ENCODE assay signal across 21 cellular contexts in the genomic region with DNA sequence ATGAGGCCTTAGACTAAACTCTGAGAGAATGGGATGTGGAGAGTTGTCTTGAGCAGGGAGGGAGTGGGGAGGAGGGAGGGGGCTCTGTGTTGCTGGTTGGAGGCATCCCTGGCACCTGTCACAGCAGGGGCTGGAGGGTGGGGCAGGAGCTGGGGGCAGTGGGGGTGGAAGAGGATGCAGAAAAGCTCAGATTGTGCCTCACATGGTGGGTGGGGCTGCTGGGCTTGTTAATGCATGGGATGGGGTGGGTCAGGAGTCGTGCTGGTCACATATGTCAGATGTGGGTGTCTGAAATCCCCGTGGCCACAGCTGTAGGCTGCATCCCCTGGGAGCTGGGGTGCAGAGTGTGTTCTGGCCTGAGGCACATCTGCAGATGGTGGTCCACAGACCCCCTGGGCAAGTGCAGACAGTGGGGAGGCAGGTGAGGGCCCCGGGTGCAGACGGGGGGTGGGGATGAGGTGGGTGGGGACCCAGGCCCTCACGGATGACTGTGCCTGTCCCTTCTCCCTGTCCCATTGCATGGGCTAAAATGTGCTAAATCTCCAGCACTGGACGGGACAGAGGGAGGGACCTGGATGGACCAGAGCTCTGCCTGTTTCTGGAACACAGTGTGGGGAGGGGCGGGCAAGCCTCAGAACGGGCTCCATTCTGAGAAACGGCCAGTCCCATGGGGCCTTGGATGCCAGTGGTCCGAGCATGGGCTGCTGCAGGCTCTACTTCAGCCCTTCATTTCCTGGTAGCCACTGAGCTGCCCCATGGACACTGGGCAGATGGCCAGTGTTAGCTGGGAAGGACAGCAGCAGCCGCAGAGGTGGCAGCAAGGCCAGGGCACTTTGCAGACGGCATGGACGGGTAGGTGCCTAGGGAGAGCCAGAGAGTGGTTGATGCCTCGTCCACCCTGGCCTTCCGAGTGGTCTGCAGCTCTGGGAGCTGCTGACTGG.
A peak's percentile ranks its signal among the peaks of the same experiment; 100 is the strongest.
DNase-seq lines count a peak whose midpoint lies in the region; ATAC-seq and TF ChIP-seq lines count a peak whose summit lies in the region.
"Had no signal": no experiment of that assay in that cellular context is flagged by ENCODE, and none has a peak within 500 bp of the region (broad histone marks: within the 10 kb centered on the region; RNA-seq: fewer than 3 reads in every experiment).

No MANE protein-coding gene starts in this region.

- intact Hi-C loops in heart right ventricle (cut with DNase I): loop anchor here in 1 of 10 donors (10.0 kb wide), 1 partner anchor 169 kb away; no protein-coding TSS in a partner anchor
- intact Hi-C loops in Right ventricle myocardium inferior (cut with DNase I): no loop called here
- intact Hi-C loops in mucosa of descending colon (cut with DNase I, micrococcal nuclease): no loop called here
- intact Hi-C loops in vagina (cut with DNase I): no loop called here
- intact Hi-C loops in left colon (cut with DNase I, micrococcal nuclease): no loop called here

- H3K4me3 ChIP-seq in heart right ventricle (no peak overlapping the region), mucosa of descending colon (no peak overlapping the region), vagina (no peak overlapping the region)
- H3K4me3 ChIP-seq: cardiac muscle cell, esophagus squamous epithelium, lung had no signal

- no peak overlapping the region for H3K27ac Mint-ChIP-seq in activated naive CD4-positive, alpha-beta T cell treated with anti-CD3 and anti-CD28 coated beads, Interleukin-2, amount 10 ng/mL, durations not matched to agents 7 days and 5 days
- H3K27ac Mint-ChIP-seq: activated CD4-positive, alpha-beta T cell treated with anti-CD3 and anti-CD28 coated beads, Interleukin-2, amount 10 ng/mL, durations not matched to agents 24 days and 14 days; naive B cell had no signal

- no peaks in the 10 kb centered on the region for H3K9me3 Mint-ChIP-seq in activated naive CD4-positive, alpha-beta T cell treated with anti-CD3 and anti-CD28 coated beads, Interleukin-2, amount 10 ng/mL, durations not matched to agents 7 days and 5 days
- H3K9me3 Mint-ChIP-seq: activated CD4-positive, alpha-beta T cell treated with anti-CD3 and anti-CD28 coated beads, Interleukin-2, amount 10 ng/mL, durations not matched to agents 24 days and 14 days; CD14-positive monocyte; H9; naive B cell had no signal

- ATAC-seq in heart right ventricle: peak in 5 of 8 donors; percentile 7 to 40 (median 25)
- ATAC-seq in Right ventricle myocardium inferior: no peak
- ATAC-seq in mucosa of descending colon: no peak
- no peak for ATAC-seq in left colon

- CTCF ChIA-PET in activated naive CD4-positive, alpha-beta T cell treated with anti-CD3 and anti-CD28 coated beads, Interleukin-2, amount 10 ng/mL, durations not matched to agents 7 days and 5 days (lab: Charles Lee): no interaction called here

- peaks cover 0 to 8% (median 0%) of the 10 kb centered on the region in 7 donors for H3K27me3 ChIP-seq in heart right ventricle
- no peaks in the 10 kb centered on the region for H3K27me3 ChIP-seq in vagina
- H3K27me3 ChIP-seq: cardiac muscle cell had no signal

- peaks cover 49% of the 10 kb centered on the region for H3K4me1 Mint-ChIP-seq in activated naive CD4-positive, alpha-beta T cell treated with anti-CD3 and anti-CD28 coated beads, Interleukin-2, amount 10 ng/mL, durations not matched to agents 7 days and 5 days

- TF ChIP-seq CTCF in heart right ventricle (IDR thresholded peaks at IDR 0.05) (no peak), mucosa of descending colon (IDR thresholded peaks at IDR 0.05) (no peak), vagina (IDR thresholded peaks at IDR 0.05) (no peak)

- H3K4me3 Mint-ChIP-seq in activated naive CD4-positive, alpha-beta T cell treated with anti-CD3 and anti-CD28 coated beads, Interleukin-2, amount 10 ng/mL, durations not matched to agents 7 days and 5 days: no peak overlapping the region
- H3K4me3 Mint-ChIP-seq: activated CD4-positive, alpha-beta T cell treated with anti-CD3 and anti-CD28 coated beads, Interleukin-2, amount 10 ng/mL, durations not matched to agents 24 days and 14 days; H9 had no signal

- no peaks in the 10 kb centered on the region for H3K36me3 Mint-ChIP-seq in activated naive CD4-positive, alpha-beta T cell treated with anti-CD3 and anti-CD28 coated beads, Interleukin-2, amount 10 ng/mL, durations not matched to agents 7 days and 5 days
- H3K36me3 Mint-ChIP-seq: CD14-positive monocyte, naive B cell had no signal

- peaks cover 37% of the 10 kb centered on the region for H3K27me3 Mint-ChIP-seq in activated naive CD4-positive, alpha-beta T cell treated with anti-CD3 and anti-CD28 coated beads, Interleukin-2, amount 10 ng/mL, durations not matched to agents 7 days and 5 days

- no peaks in the 10 kb centered on the region for H3K9me3 ChIP-seq in heart right ventricle
- H3K9me3 ChIP-seq in mucosa of descending colon: no peaks in the 10 kb centered on the region
- H3K9me3 ChIP-seq in vagina: no peaks in the 10 kb centered on the region
- H3K9me3 ChIP-seq: esophagus squamous epithelium had no signal

- H3K27ac ChIP-seq in heart right ventricle (peak overlapping the region in 5 of 10 donors; percentile 35 to 73 (median 43)), vagina (peak overlapping the region; percentile 30)
- H3K27ac ChIP-seq: cardiac muscle cell, esophagus squamous epithelium, parathyroid adenoma had no signal

- DNase-seq in heart right ventricle (no peak), Right ventricle myocardium inferior (ENCODE audit: missing footprints) (no peak), cerebellum (ENCODE audit: low spot score) (peak; percentile 69), mucosa of descending colon (peak in 2 of 3 donors; percentile 11 to 42), vagina (ENCODE audit: extremely low spot score in 2 of 2) (no peak), left colon (no peak), SHP77 treated with DMSO at 0.1 percent for 48 hours (lab: John Stamatoyannopoulos, UW) (no peak)
- no peak for DNase-seq in activated naive CD4-positive, alpha-beta T cell treated with anti-CD3 and anti-CD28 coated beads, Interleukin-2, amount 10 ng/mL, durations not matched to agents 7 days and 5 days
- DNase-seq: activated CD4-positive, alpha-beta T cell treated with anti-CD3 and anti-CD28 coated beads, Interleukin-2, amount 10 ng/mL, durations not matched to agents 24 days and 14 days; effector CD4-positive, alpha-beta T cell; esophagus squamous epithelium; GDM1; H9; naive B cell; NCI-H1694 treated with DMSO at 0.1 percent for 48 hours; NK-92 treated with Interleukin-12 subunit alpha and Interleukin-12 subunit beta, amount 100 ng/mL, for 24 hours; RPMI8226 had no signal

- WGBS in heart right ventricle, 2 donors: 61 to 62% methylated on average over 15 of the region's 15 CpGs

- H3K36me3 ChIP-seq in heart right ventricle: no peaks in the 10 kb centered on the region
- no peaks in the 10 kb centered on the region for H3K36me3 ChIP-seq in mucosa of descending colon (ENCODE audit: low read depth)
- H3K36me3 ChIP-seq in vagina: no peaks in the 10 kb centered on the region
- H3K36me3 ChIP-seq: cardiac muscle cell, esophagus squamous epithelium had no signal

- H3K4me1 ChIP-seq in heart right ventricle (peaks cover 0 to 35% (median 20%) of the 10 kb centered on the region in 9 donors), mucosa of descending colon (ENCODE audit: low read depth) (peaks cover 4% of the 10 kb centered on the region), vagina (peaks cover 16% of the 10 kb centered on the region)
- H3K4me1 ChIP-seq: parathyroid adenoma had no signal

- TF ChIP-seq POLR2A in vagina (IDR thresholded peaks at IDR 0.05): no peak

Comparison
In these comparisons a context has a peak if more than half of its experiments do, and no peak if none do; other contexts are left out.
1. ATAC-seq: peak in heart right ventricle (5 of 8); none in Right ventricle myocardium inferior (single experiment), mucosa of descending colon (single experiment) and left colon (single experiment).
2. DNase-seq: peak in cerebellum (single experiment) and mucosa of descending colon (2 of 3); none in heart right ventricle (0 of 2), Right ventricle myocardium inferior (single experiment), vagina (0 of 2), activated naive CD4-positive, alpha-beta T cell treated with anti-CD3 and anti-CD28 coated beads, Interleukin-2, amount 10 ng/mL, durations not matched to agents 7 days and 5 days (single experiment), left colon (0 of 2) and SHP77 treated with DMSO at 0.1 percent for 48 hours (single experiment).